ENCODE assay signal across 8 cellular contexts in genomic region chr1:172299515-172299914, GRCh38.
"Had no signal": no experiment of that assay in that cellular context is flagged by ENCODE, and none has a peak within 500 bp of the region (broad histone marks: within the 10 kb centered on the region; RNA-seq: fewer than 3 reads in every experiment).

No MANE protein-coding gene starts in this region.

- FAIRE-seq: G401.6, GM12878, GM12891, GM12892, GM18507, GM19239 had no signal

- H3K4me3 ChIP-seq: GM12878 had no signal

- DNase-seq: GDM1, GF-D8 had no signal

- ATAC-seq: GM12878 had no signal
